Comparison of ENCODE assay signal across 1 cellular context in genomic region chr6:44127186-44128019, GRCh38.
TF ChIP-seq lines count a peak whose summit lies in the region.

Gene MRPL14, minus strand, starts transcription at chr6:44127452. Its CDS starts 10,841 bp downstream, at chr6:44116611.
Gene TMEM63B, plus strand, starts transcription at chr6:44127554. Its CDS starts 7,031 bp downstream, at chr6:44134585.

TF ChIP-seq in HepG2, 621 proteins besides CTCF, POLR2A, EP300 and RAD21 (continued from another document and continues in another):
- TF ChIP-seq ZNF512B (CRISPR knock-in tag; IDR thresholded peaks at IDR 0.05; ENCODE audit: borderline replicate concordance) (no peak), NPAS2 (CRISPR knock-in tag; IDR thresholded peaks at IDR 0.05; ENCODE audit: borderline replicate concordance) (no peak), STAT6 (CRISPR knock-in tag; IDR thresholded peaks at IDR 0.05; ENCODE audit: borderline replicate concordance) (no peak), ETS1 (CRISPR knock-in tag; IDR thresholded peaks at IDR 0.05) (no peak), ZNF207 (IDR thresholded peaks at IDR 0.05; ENCODE audit: borderline replicate concordance) (no peak), NAIF1 (CRISPR knock-in tag; IDR thresholded peaks at IDR 0.05; ENCODE audit: borderline replicate concordance) (no peak; the same call in 1 of the 2 replicates), KLF13 (CRISPR knock-in tag; IDR thresholded peaks at IDR 0.05) (no peak), IRF2 (CRISPR knock-in tag; IDR thresholded peaks at IDR 0.05) (no peak; the same call in 1 of the 2 replicates), ZNF468 (CRISPR knock-in tag; IDR thresholded peaks at IDR 0.05) (0 out of 2 replicates have a peak, but pooled peaks have one; percentile 70), GMEB2 (CRISPR knock-in tag; IDR thresholded peaks at IDR 0.05; ENCODE audit: low read depth) (peak; percentile 76), RARG (CRISPR knock-in tag; IDR thresholded peaks at IDR 0.05; ENCODE audit: low read depth) (no peak), IRF1 (CRISPR knock-in tag; IDR thresholded peaks at IDR 0.05; ENCODE audit: low read depth) (no peak), ZNF646 (CRISPR knock-in tag; IDR thresholded peaks at IDR 0.05) (no peak), ZNF264 (CRISPR knock-in tag; IDR thresholded peaks at IDR 0.05) (no peak), CCAR2 (optimal IDR thresholded peaks at IDR 0.05; ENCODE audit: low read depth, low read length) (no peak), USF2 (IDR thresholded peaks at IDR 0.05; ENCODE audit: low read depth, low read length) (no peak), USF2 (CRISPR knock-in tag; IDR thresholded peaks at IDR 0.05; ENCODE audit: borderline replicate concordance) (no peak), ZNF20 (CRISPR knock-in tag; IDR thresholded peaks at IDR 0.05) (no peak), GPN1 (CRISPR knock-in tag; IDR thresholded peaks at IDR 0.05; ENCODE audit: borderline replicate concordance) (no peak), ESRRA (CRISPR knock-in tag; IDR thresholded peaks at IDR 0.05; ENCODE audit: low read depth) (no peak), KMT2B (CRISPR knock-in tag; IDR thresholded peaks at IDR 0.05) (peak; percentile 61), REPIN1 (CRISPR knock-in tag; IDR thresholded peaks at IDR 0.05; ENCODE audit: borderline replicate concordance, low read depth) (no peak), GATAD1 (CRISPR knock-in tag; IDR thresholded peaks at IDR 0.05) (no peak), PAWR (CRISPR knock-in tag; IDR thresholded peaks at IDR 0.05; ENCODE audit: borderline replicate concordance) (no peak), HNRNPH1 (optimal IDR thresholded peaks at IDR 0.05; ENCODE audit: low read depth, low read length) (no peak), KDM4B (CRISPR knock-in tag; IDR thresholded peaks at IDR 0.05) (no peak), ZNF841 (CRISPR knock-in tag; IDR thresholded peaks at IDR 0.05; ENCODE audit: borderline replicate concordance) (no peak), STAG1 (CRISPR knock-in tag; IDR thresholded peaks at IDR 0.05) (no peak), MEIS1 (CRISPR knock-in tag; IDR thresholded peaks at IDR 0.05; ENCODE audit: borderline replicate concordance) (no peak), ZNF225 (CRISPR knock-in tag; IDR thresholded peaks at IDR 0.05) (0 out of 2 replicates have a peak, but pooled peaks have one; percentile 14), EHMT2 (IDR thresholded peaks at IDR 0.05; ENCODE audit: borderline replicate concordance, low read depth, low read length) (no peak), ZNF761 (CRISPR knock-in tag; conservative IDR thresholded peaks at IDR 0.05) (no peak), IKZF5 (CRISPR knock-in tag; IDR thresholded peaks at IDR 0.05) (no peak), SP4 (CRISPR knock-in tag; IDR thresholded peaks at IDR 0.05) (no peak; the same call in 1 of the 2 replicates), JUND (CRISPR knock-in tag; IDR thresholded peaks at IDR 0.05) (no peak), MAFG (CRISPR knock-in tag; IDR thresholded peaks at IDR 0.05) (no peak), ZBTB8A (CRISPR knock-in tag; IDR thresholded peaks at IDR 0.05; ENCODE audit: borderline replicate concordance, low read depth) (no peak), ZNF367 (CRISPR knock-in tag; IDR thresholded peaks at IDR 0.05; ENCODE audit: borderline replicate concordance) (no peak), NONO (IDR thresholded peaks at IDR 0.05) (no peak), NONO (CRISPR knock-in tag; conservative IDR thresholded peaks at IDR 0.05) (0 out of 2 replicates have a peak, but pooled peaks have one; percentile 5), ETV5 (CRISPR knock-in tag; IDR thresholded peaks at IDR 0.05; ENCODE audit: borderline replicate concordance) (no peak), SALL2 (CRISPR knock-in tag; IDR thresholded peaks at IDR 0.05) (no peak), CENPBD1 (CRISPR knock-in tag; IDR thresholded peaks at IDR 0.05; ENCODE audit: borderline replicate concordance, low read depth) (no peak), HDAC2 (CRISPR knock-in tag; IDR thresholded peaks at IDR 0.05) (no peak), ZNF24 (IDR thresholded peaks at IDR 0.05) (no peak), STAT5B (CRISPR knock-in tag; IDR thresholded peaks at IDR 0.05) (no peak), TBX2 (CRISPR knock-in tag; IDR thresholded peaks at IDR 0.05; ENCODE audit: borderline replicate concordance) (peak; percentile 14; the same call in 1 of the 2 replicates)
